9 cellular contexts compared by ENCODE assay signal in genomic region chr2:236536727-236537398, GRCh38. TPM values are rescaled to one million over a fixed set of nuclear protein-coding genes. Genes with fewer than 3 reads are reported as not detected.
DNase-seq lines count a peak whose midpoint lies in the region; ATAC-seq and TF ChIP-seq lines count a peak whose summit lies in the region.
"Had no signal": no experiment of that assay in that cellular context is flagged by ENCODE, and none has a peak within 500 bp of the region (broad histone marks: within the 10 kb centered on the region; RNA-seq: fewer than 3 reads in every experiment).

No MANE protein-coding gene starts in this region.

- intact Hi-C loops in Calu3 (cut with micrococcal nuclease; ENCODE audit: unreplicated experiment), result no loop called here

- H3K27ac Mint-ChIP-seq in stimulated activated memory B cell treated with anti-CD40 and anti-IgM and Interleukin-4, amounts not matched to agents 10 μg/mL and 1 μg/mL and 100 μg/mL, for 72 hours, result peak overlapping the region; percentile 50
- no peak overlapping the region for H3K27ac Mint-ChIP-seq in Calu3 (ENCODE audit: unreplicated experiment)
- H3K27ac Mint-ChIP-seq: HFFc6 had no signal

- H3K4me3 Mint-ChIP-seq in stimulated activated memory B cell treated with anti-CD40 and anti-IgM and Interleukin-4, amounts not matched to agents 10 μg/mL and 1 μg/mL and 100 μg/mL, for 72 hours, result peak overlapping the region; percentile 56
- H3K4me3 Mint-ChIP-seq in Calu3 (ENCODE audit: low read depth, unreplicated experiment), result no peak overlapping the region
- H3K4me3 Mint-ChIP-seq: HFFc6 had no signal

- H3K27me3 Mint-ChIP-seq in stimulated activated memory B cell treated with anti-CD40 and anti-IgM and Interleukin-4, amounts not matched to agents 10 μg/mL and 1 μg/mL and 100 μg/mL, for 72 hours, result no peaks in the 10 kb centered on the region
- H3K27me3 Mint-ChIP-seq in Calu3 (ENCODE audit: unreplicated experiment), result peaks cover 28% of the 10 kb centered on the region

- TF ChIP-seq CTCF in Calu3 (IDR thresholded peaks at IDR 0.05; ENCODE audit: unreplicated experiment) (no peak), GM13977 (IDR thresholded peaks at IDR 0.05; ENCODE audit: extremely low read depth, insufficient read depth, missing control alignments) (no peak)

- H3K9me3 Mint-ChIP-seq in stimulated activated memory B cell treated with anti-CD40 and anti-IgM and Interleukin-4, amounts not matched to agents 10 μg/mL and 1 μg/mL and 100 μg/mL, for 72 hours, result peaks cover 10% of the 10 kb centered on the region
- no peaks in the 10 kb centered on the region for H3K9me3 Mint-ChIP-seq in Calu3 (ENCODE audit: low read depth, unreplicated experiment)

- peaks cover 14% of the 10 kb centered on the region for H3K36me3 Mint-ChIP-seq in stimulated activated memory B cell treated with anti-CD40 and anti-IgM and Interleukin-4, amounts not matched to agents 10 μg/mL and 1 μg/mL and 100 μg/mL, for 72 hours
- no peaks in the 10 kb centered on the region for H3K36me3 Mint-ChIP-seq in Calu3 (ENCODE audit: insufficient read depth, unreplicated experiment)

- no TSS peak for BruUV-seq in Calu3 (replicated peaks; lab: Mats Ljungman, UMichigan)

- in situ Hi-C loops in GM13977 (cut with MboI; ENCODE audit: low pct_unique_long_range_greater_than_20kb, low sequenced_read_pairs, unreplicated experiment), result no loop called here

- ATAC-seq in GM19455 (IDR thresholded peaks at IDR 0.05; ENCODE audit: unreplicated experiment) (peak; percentile 60), HG03460 (IDR thresholded peaks at IDR 0.05; ENCODE audit: unreplicated experiment) (peak; percentile 59)
- peak; percentile 76 for ATAC-seq in stimulated activated memory B cell treated with anti-CD40 and anti-IgM and Interleukin-4, amounts not matched to agents 10 μg/mL and 1 μg/mL and 100 μg/mL, for 72 hours

- CTCF ChIA-PET in Calu3 (lab: Charles Lee), result interaction anchor here (1.3 kb wide), 1 partner anchor 12 kb away, joined by 3 read pairs; no protein-coding TSS in a partner anchor

- peaks cover 56% of the 10 kb centered on the region for H3K4me1 Mint-ChIP-seq in stimulated activated memory B cell treated with anti-CD40 and anti-IgM and Interleukin-4, amounts not matched to agents 10 μg/mL and 1 μg/mL and 100 μg/mL, for 72 hours
- no peaks in the 10 kb centered on the region for H3K4me1 Mint-ChIP-seq in Calu3 (ENCODE audit: low read depth, unreplicated experiment)

- peak; percentile 79 for DNase-seq in activated effector memory CD4-positive, alpha-beta T cell treated with anti-CD3 and anti-CD28 coated beads, Interleukin-2, amount 50 U/mL, for 16 hours
- DNase-seq in Calu3 (no peak), GM13977 (ENCODE audit: low spot score) (no peak), mesenteric fat pad (ENCODE audit: low spot score) (no peak), NCI-H187 (lab: John Stamatoyannopoulos, UW) (no peak)
- DNase-seq: HFFc6 had no signal

RNA-seq across cellular contexts. Expression of gene ACKR3, which starts 32.8 kb away (rescaled TPM):
- total RNA-seq in Calu3 (2022) (8.8 and 9.5 TPM in 2 replicates), mesenteric fat pad (74.1 TPM)
